In the genomic region with DNA sequence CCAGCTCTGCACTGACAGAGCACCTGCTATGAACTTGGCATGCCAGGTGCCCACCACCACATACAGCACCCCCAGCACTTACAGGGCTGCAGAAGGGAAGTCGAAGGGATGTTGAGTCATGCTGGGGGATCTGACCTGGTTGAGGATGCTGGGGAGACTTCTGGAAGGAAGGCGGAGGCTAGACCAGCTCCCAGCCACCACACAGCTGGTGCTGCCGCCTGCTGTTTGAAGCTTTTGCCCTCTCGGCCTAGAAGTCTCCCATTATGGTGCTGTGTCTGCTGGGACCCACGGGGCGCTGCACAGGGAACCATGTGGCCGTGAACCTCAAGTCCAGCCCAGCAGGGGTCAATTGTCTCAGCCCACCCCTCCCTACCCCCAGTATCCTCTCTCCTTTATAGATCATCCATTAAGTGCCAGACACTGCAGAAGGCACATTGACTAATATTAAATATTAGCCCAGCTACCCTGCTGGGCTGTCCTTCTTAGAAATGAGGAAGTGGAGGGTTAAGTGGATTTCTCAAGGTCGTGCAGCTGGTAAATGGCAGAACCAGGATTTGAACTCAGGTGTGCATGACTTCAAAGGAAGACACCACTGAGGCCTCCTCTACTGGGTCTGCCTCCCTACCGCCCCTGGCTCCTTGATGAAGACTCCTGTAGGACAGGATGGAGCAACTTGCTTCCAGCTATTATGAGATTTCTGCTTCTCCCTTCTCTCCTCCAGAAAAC, we compare ENCODE assay signal across 18 cellular contexts. TPM values are rescaled to one million over a fixed set of nuclear protein-coding genes. Genes with fewer than 3 reads are reported as not detected.
DNase-seq lines count a peak whose midpoint lies in the region; ATAC-seq and TF ChIP-seq lines count a peak whose summit lies in the region.
"Had no signal": no experiment of that assay in that cellular context is flagged by ENCODE, and none has a peak within 500 bp of the region (broad histone marks: within the 10 kb centered on the region; RNA-seq: fewer than 3 reads in every experiment).

No MANE protein-coding gene starts in this region.

- 0 out of 2 replicates have a peak, but pooled peaks cover 4% of the 10 kb centered on the region for H4K20me1 ChIP-seq in Karpas-422 (ENCODE audit: insufficient read depth, low read depth, low read length)

- intact Hi-C loops in colonic mucosa (cut with DNase I): no loop called here

- no peaks in the 10 kb centered on the region for H3K9me3 ChIP-seq in Karpas-422 (ENCODE audit: low read length)
- H3K9me3 ChIP-seq in mesenchymal stem cell (ENCODE audit: control insufficient read depth, low read length): no peaks in the 10 kb centered on the region
- no peaks in the 10 kb centered on the region for H3K9me3 ChIP-seq in colonic mucosa
- H3K9me3 ChIP-seq: heart left ventricle, Peyer's patch, thyroid gland had no signal

- H3K4me2 ChIP-seq in Karpas-422 (ENCODE audit: low read depth, low read length, poor library complexity, severe bottlenecking): no peak overlapping the region
- no peak overlapping the region for H3K4me2 ChIP-seq in mesenchymal stem cell (ENCODE audit: low read length, poor library complexity, severe bottlenecking)

- TF ChIP-seq CTCF in colonic mucosa (IDR thresholded peaks at IDR 0.05): no peak

- H3K23ac ChIP-seq in mesenchymal stem cell (ENCODE audit: low read length in 2 of 2): no peak overlapping the region

- H3K79me1 ChIP-seq in mesenchymal stem cell (replicated peaks; ENCODE audit: low read length, poor library complexity, severe bottlenecking): no peaks in the 10 kb centered on the region

- no peaks in the 10 kb centered on the region for H3K9me2 ChIP-seq in Karpas-422 (replicated peaks; ENCODE audit: insufficient read depth, low read length)

- H2BK12ac ChIP-seq in mesenchymal stem cell (ENCODE audit: low read length in 2 of 2): peak overlapping the region in 1 of 2 experiments; percentile 78

- no peaks in the 10 kb centered on the region for H3K36me3 ChIP-seq in Karpas-422 (ENCODE audit: insufficient read depth, low read length)
- no peaks in the 10 kb centered on the region for H3K36me3 ChIP-seq in mesenchymal stem cell (ENCODE audit: control insufficient read depth in 1 of 2, insufficient read depth in 2 of 2, low read depth in 1 of 2, low read length in 2 of 2)
- no peaks in the 10 kb centered on the region for H3K36me3 ChIP-seq in colonic mucosa
- H3K36me3 ChIP-seq: heart left ventricle, Peyer's patch, thyroid gland had no signal

- DNase-seq in ELR (ENCODE audit: low read depth) (peak; percentile 52), Karpas-422 (peak; percentile 63), UCSD-AML1 (lab: John Stamatoyannopoulos, UW; ENCODE audit: unreplicated experiment) (peak; percentile 55), mesenchymal stem cell (no peak), HuH-7 (ENCODE audit: low spot score) (no peak), colonic mucosa (no peak)
- no peak for DNase-seq in activated effector memory CD4-positive, alpha-beta T cell treated with Interleukin-2 at 50 U/mL for 16 hours
- DNase-seq: activated CD4-positive, alpha-beta T cell treated with anti-CD3 and anti-CD28 coated beads, Interleukin-2, amount 10 ng/mL, durations not matched to agents 24 days and 14 days; left cardiac atrium; NCI-H446 treated with DMSO at 0.1 percent for 48 hours; Peyer's patch; retina; stimulated activated CD4-positive, alpha-beta T cell treated with anti-CD3 and anti-CD28 coated beads, Interleukin-1b, Interleukin-23, amount 100 ng/mL, for 48 hours; thyroid gland had no signal

- H2BK5ac ChIP-seq in mesenchymal stem cell (ENCODE audit: low read depth, low read length, poor library complexity, severe bottlenecking): peak overlapping the region; percentile 87

- H2AK5ac ChIP-seq in mesenchymal stem cell (ENCODE audit: low read length, severe bottlenecking): peak overlapping the region; percentile 97

- no peaks in the 10 kb centered on the region for H3K27me3 ChIP-seq in Karpas-422 (ENCODE audit: low read length)
- peaks cover 0 to 57% of the 10 kb centered on the region in 2 experiments for H3K27me3 ChIP-seq in mesenchymal stem cell (ENCODE audit: control insufficient read depth in 1 of 2, insufficient read depth in 1 of 2, low read length in 2 of 2)
- peaks cover 48% of the 10 kb centered on the region for H3K27me3 ChIP-seq in colonic mucosa

- H2AFZ ChIP-seq in Karpas-422 (ENCODE audit: low read length): no peak overlapping the region
- no peak overlapping the region for H2AFZ ChIP-seq in mesenchymal stem cell (ENCODE audit: low read depth, low read length)

- peak overlapping the region in 1 of 2 experiments; percentile 18 for H3K14ac ChIP-seq in mesenchymal stem cell (ENCODE audit: low read length in 2 of 2)

- no peak overlapping the region for H4K91ac ChIP-seq in mesenchymal stem cell (ENCODE audit: low read length)

- no peak overlapping the region for H2BK15ac ChIP-seq in mesenchymal stem cell (ENCODE audit: low read depth, poor library complexity, severe bottlenecking)

- no peaks in the 10 kb centered on the region for H3K79me2 ChIP-seq in Karpas-422 (ENCODE audit: low read length)

- ATAC-seq in GM19463 (IDR thresholded peaks at IDR 0.05; ENCODE audit: unreplicated experiment): no peak
- ATAC-seq: heart left ventricle had no signal

- no peak overlapping the region for H3K4ac ChIP-seq in mesenchymal stem cell (ENCODE audit: low read depth in 1 of 2, low read length in 2 of 2)

- peak overlapping the region in 1 of 2 experiments; percentile 37 for H3K18ac ChIP-seq in mesenchymal stem cell (ENCODE audit: low read depth in 1 of 2, low read length in 2 of 2)

- H3K27ac ChIP-seq in Karpas-422 (ENCODE audit: low read length) (no peak overlapping the region), mesenchymal stem cell (ENCODE audit: low read length, poor library complexity, severe bottlenecking) (peak overlapping the region; percentile 96), colonic mucosa (no peak overlapping the region)
- H3K27ac ChIP-seq: C4-2B, epithelial cell of prostate, heart left ventricle, Peyer's patch, thyroid gland had no signal

- H4K8ac ChIP-seq in mesenchymal stem cell (ENCODE audit: low read length): no peak overlapping the region

- H3K9ac ChIP-seq in Karpas-422 (ENCODE audit: low read length) (no peak overlapping the region), mesenchymal stem cell (ENCODE audit: low read length) (no peak overlapping the region), colonic mucosa (ENCODE audit: low read depth in 2 of 2, low read length in 2 of 2) (no peak overlapping the region)

- H3K4me3 ChIP-seq in Karpas-422 (ENCODE audit: low read length): no peak overlapping the region
- H3K4me3 ChIP-seq in mesenchymal stem cell (ENCODE audit: insufficient read depth in 1 of 2, low read depth in 1 of 2, low read length in 2 of 2): no peak overlapping the region
- H3K4me3 ChIP-seq in colonic mucosa: no peak overlapping the region
- H3K4me3 ChIP-seq: heart left ventricle, Peyer's patch, thyroid gland had no signal

- peaks cover 13% of the 10 kb centered on the region for H3K4me1 ChIP-seq in Karpas-422 (ENCODE audit: low read length)
- H3K4me1 ChIP-seq in mesenchymal stem cell (ENCODE audit: control insufficient read depth, insufficient read depth, low read depth, low read length): peaks cover 67% of the 10 kb centered on the region
- no peaks in the 10 kb centered on the region for H3K4me1 ChIP-seq in colonic mucosa
- H3K4me1 ChIP-seq: thyroid gland had no signal

- 70% methylated on average over 9 of the region's 9 CpGs for WGBS in mesenchymal stem cell

- H2BK120ac ChIP-seq in mesenchymal stem cell (ENCODE audit: low read depth, low read length): no peak overlapping the region

RNA-seq across cellular contexts. Expression of gene CYTH4, which starts 49.7 kb away (rescaled TPM):
- total RNA-seq in Karpas-422 (2014; rRNA removed; shearing (Covaris generic); ENCODE audit: low replicate concordance): 11.1 and 12.6 TPM in 2 replicates
- polyA plus RNA-seq in mesenchymal stem cell (2013, experiment 1 of 2): 0.65 TPM
- polyA plus RNA-seq in mesenchymal stem cell (2013, experiment 2 of 2): 0.41 TPM
- total RNA-seq in colonic mucosa: 1 to 10 TPM; 3.0 to 7.4 TPM

Comparison
In these comparisons a context has a peak if more than half of its experiments do, and no peak if none do; other contexts are left out.
1. DNase-seq: peak in ELR (single experiment), Karpas-422 (single experiment) and UCSD-AML1 (single experiment); none in mesenchymal stem cell (single experiment), activated effector memory CD4-positive, alpha-beta T cell treated with Interleukin-2 at 50 U/mL for 16 hours (single experiment), HuH-7 (single experiment) and colonic mucosa (single experiment).